11 cellular contexts compared by ENCODE assay signal in genomic region chr18:58313491-58314032, GRCh38.
DNase-seq lines count a peak whose midpoint lies in the region; ATAC-seq and TF ChIP-seq lines count a peak whose summit lies in the region.
"Had no signal": no experiment of that assay in that cellular context is flagged by ENCODE, and none has a peak within 500 bp of the region (broad histone marks: within the 10 kb centered on the region; RNA-seq: fewer than 3 reads in every experiment).

No MANE protein-coding gene starts in this region.

- H3K9me3 ChIP-seq in right cardiac atrium (ENCODE audit: control insufficient read depth, low read length) (no peaks in the 10 kb centered on the region), upper lobe of left lung (no peaks in the 10 kb centered on the region)
- H3K9me3 ChIP-seq: SJCRH30 had no signal

- H3K27ac ChIP-seq in right cardiac atrium (ENCODE audit: low read length) (peak overlapping the region; percentile 61), upper lobe of left lung (peak overlapping the region; percentile 65 to 80 (median 76))
- H3K27ac ChIP-seq: SJCRH30 had no signal

- no peak for TF ChIP-seq EP300 in upper lobe of left lung (IDR thresholded peaks at IDR 0.05)

- no peak for TF ChIP-seq CTCF in upper lobe of left lung (IDR thresholded peaks at IDR 0.05)

- ATAC-seq in SK-N-SH treated with all-trans-retinoic acid at 6 μM for 48 hours (no peak), right cardiac atrium (no peak), upper lobe of left lung (ENCODE audit: low FRiP score in 2 of 2) (no peak)
- ATAC-seq: natural killer cell treated with Interleukin-12 subunit alpha and Interleukin-12 subunit beta and Interleukin-15 and Interleukin-18, amount 100 ng/mL, for 72 hours had no signal

- H3K27me3 ChIP-seq in right cardiac atrium (ENCODE audit: control insufficient read depth, insufficient read depth) (no peaks in the 10 kb centered on the region), upper lobe of left lung (no peaks in the 10 kb centered on the region)
- H3K27me3 ChIP-seq: SJCRH30 had no signal

- TF ChIP-seq POLR2A in upper lobe of left lung (IDR thresholded peaks at IDR 0.05) = no peak

- no peak overlapping the region for H3K4me3 ChIP-seq in right cardiac atrium (ENCODE audit: low read length)
- H3K4me3 ChIP-seq in upper lobe of left lung = no peak overlapping the region
- H3K4me3 ChIP-seq: SJCRH30 had no signal

- peak in 2 of 3 experiments; percentile 14 to 26 for DNase-seq in NCI-H1417 (lab: John Stamatoyannopoulos, UW)
- DNase-seq in NCI-H1417 treated with DMSO at 0.1 percent for 48 hours (lab: John Stamatoyannopoulos, UW) = no peak
- DNase-seq in right cardiac atrium = peak; percentile 39 to 72 (median 61)
- DNase-seq in upper lobe of left lung = peak in 1 of 2 donors; percentile 61
- no peak for DNase-seq in activated CD4-positive, alpha-beta T cell treated with anti-CD3 and anti-CD28 coated beads, Interleukin-2, amount 50 U/mL, for 1 hour
- DNase-seq in T-helper 9 cell = no peak
- no peak for DNase-seq in COR-L47 (lab: John Stamatoyannopoulos, UW)
- DNase-seq: glutamatergic neuron had no signal

- intact Hi-C loops in right cardiac atrium (cut with DNase I) = loop anchor here in 3 of 4 donors (5.0 to 10.0 kb wide), 3 partner anchors 56 to 109 kb away; no protein-coding TSS in a partner anchor

- H3K4me1 ChIP-seq in right cardiac atrium (ENCODE audit: control insufficient read depth, insufficient read depth, low read length) = peaks cover 12% of the 10 kb centered on the region
- peaks cover 58 to 68% (median 62%) of the 10 kb centered on the region in 4 donors for H3K4me1 ChIP-seq in upper lobe of left lung

- 63% methylated on average over 5 of the region's 5 CpGs for whole genome bisulfite sequencing in right cardiac atrium
- 67 to 79% methylated on average over 5 of the region's 5 CpGs for WGBS in upper lobe of left lung, 2 donors

- no peaks in the 10 kb centered on the region for H3K36me3 ChIP-seq in upper lobe of left lung
- H3K36me3 ChIP-seq: SJCRH30 had no signal

TF ChIP-seq in SK-N-SH treated with all-trans-retinoic acid at 6 μM for 48 hours, 23 proteins besides CTCF, POLR2A, EP300 and RAD21:
- TF ChIP-seq ISL1 (CRISPR knock-in tag; IDR thresholded peaks at IDR 0.05) (0 out of 2 replicates have a peak, but pooled peaks have one; percentile 23), TCF4 (CRISPR knock-in tag; IDR thresholded peaks at IDR 0.05; ENCODE audit: borderline replicate concordance) (no peak), PPARA (CRISPR knock-in tag; IDR thresholded peaks at IDR 0.05; ENCODE audit: borderline replicate concordance) (no peak)

Comparison
In these comparisons a context has a peak if more than half of its experiments do, and no peak if none do; other contexts are left out.
1. DNase-seq: peak in NCI-H1417 (2 of 3) and right cardiac atrium (3 of 3); none in NCI-H1417 treated with DMSO at 0.1 percent for 48 hours (single experiment), activated CD4-positive, alpha-beta T cell treated with anti-CD3 and anti-CD28 coated beads, Interleukin-2, amount 50 U/mL, for 1 hour (single experiment), T-helper 9 cell (single experiment) and COR-L47 (single experiment).